ENCODE assay signal across 1 cellular context in genomic region chr9:116157436-116158138, GRCh38.
TF ChIP-seq lines count a peak whose summit lies in the region.

No MANE protein-coding gene starts in this region.

TF ChIP-seq in K562, 482 proteins besides CTCF, POLR2A, EP300 and RAD21 (continued from another document):
- no peak for TF ChIP-seq FOXA3 (CRISPR knock-in tag; conservative IDR thresholded peaks at IDR 0.05 in 1 of 2, IDR thresholded peaks at IDR 0.05 in 1 of 2)
- TF ChIP-seq BRD9 (IDR thresholded peaks at IDR 0.05; ENCODE audit: low read depth, partially characterized antibody): no peak
- TF ChIP-seq PCBP2 (IDR thresholded peaks at IDR 0.05; ENCODE audit: low read depth, low read length, poor library complexity, severe bottlenecking): no peak
- no peak for TF ChIP-seq MCM7 (IDR thresholded peaks at IDR 0.05)
- no peak for TF ChIP-seq YY1 (IDR thresholded peaks at IDR 0.05; ENCODE audit: borderline replicate concordance in 1 of 3, control insufficient read depth in 1 of 3, extremely low read depth in 1 of 3, insufficient read depth in 3 of 3, insufficient read length in 1 of 3, insufficient replicate concordance in 2 of 3, low read depth in 1 of 3, low read length in 2 of 3)
